9 cellular contexts compared by ENCODE assay signal in the genomic region with DNA sequence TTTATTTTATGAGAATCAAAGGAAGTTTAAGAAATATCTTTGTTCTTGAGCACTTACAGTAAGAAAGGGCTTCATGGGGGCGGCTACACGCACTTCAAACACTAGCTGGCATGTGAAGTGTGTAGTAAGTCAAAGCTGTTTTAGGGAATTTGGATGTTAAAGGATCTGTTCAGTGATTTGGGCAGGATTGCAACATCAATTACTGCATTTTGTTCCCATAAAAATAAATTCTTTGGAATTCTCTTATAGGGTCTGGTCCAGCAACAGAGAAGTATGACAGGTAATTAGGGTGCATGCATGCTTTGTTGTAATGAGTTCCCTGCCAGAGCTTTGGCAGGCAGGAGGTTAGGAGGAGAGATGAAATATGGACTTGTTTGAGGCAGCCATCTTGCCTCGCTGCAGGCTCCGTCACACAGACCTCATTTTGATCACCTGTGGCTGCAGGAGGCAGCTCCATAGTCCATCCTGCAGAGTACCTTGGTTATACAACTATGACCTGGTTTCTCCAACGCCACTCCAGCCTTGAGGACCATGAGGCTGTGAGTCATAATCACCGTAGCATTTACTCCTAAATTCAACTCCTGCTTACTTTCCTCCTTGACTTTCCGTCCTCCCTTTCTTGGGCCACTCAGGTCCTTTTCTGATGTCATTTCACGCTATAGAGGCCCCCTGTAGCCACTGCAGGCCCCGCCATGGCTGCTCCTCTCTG. TPM values are rescaled to one million over a fixed set of nuclear protein-coding genes. Genes with fewer than 3 reads are reported as not detected.
A peak's percentile ranks its signal among the peaks of the same experiment; 100 is the strongest.
DNase-seq lines count a peak whose midpoint lies in the region; ATAC-seq and TF ChIP-seq lines count a peak whose summit lies in the region.
"Had no signal": no experiment of that assay in that cellular context is flagged by ENCODE, and none has a peak within 500 bp of the region (broad histone marks: within the 10 kb centered on the region; RNA-seq: fewer than 3 reads in every experiment).

No MANE protein-coding gene starts in this region.

- no peak overlapping the region for H3K27ac ChIP-seq in naive thymus-derived CD4-positive, alpha-beta T cell (ENCODE audit: low read depth, low read length)

- intact Hi-C loops in natural killer cell (cut with micrococcal nuclease): no loop called here
- intact Hi-C loops in naive thymus-derived CD4-positive, alpha-beta T cell (cut with micrococcal nuclease): no loop called here
- intact Hi-C loops in activated T-helper 1 cell treated with anti-CD3 and anti-CD28 coated beads, Interleukin-12 subunit alpha, Interleukin-12 subunit beta, Interleukin-2, Interleukin-4 antibody, amounts not matched to agents 30 ng/mL and 10 ng/mL and 1 ng/mL, durations not matched to agents 14 hours and 24 hours and 36 hours (cut with micrococcal nuclease): loop anchor here (1.0 kb wide), 1 partner anchor 9 kb away; no protein-coding TSS in a partner anchor

- H3K9me3 Mint-ChIP-seq in natural killer cell treated with Interleukin-12 subunit alpha and Interleukin-12 subunit beta and Interleukin-15 and Interleukin-18, amount 100 ng/mL, for 72 hours: no peaks in the 10 kb centered on the region
- H3K9me3 Mint-ChIP-seq in natural killer cell: no peaks in the 10 kb centered on the region
- H3K9me3 Mint-ChIP-seq in naive thymus-derived CD4-positive, alpha-beta T cell: no peaks in the 10 kb centered on the region
- H3K9me3 Mint-ChIP-seq in activated T-helper 1 cell treated with anti-CD3 and anti-CD28 coated beads, Interleukin-12 subunit alpha, Interleukin-12 subunit beta, Interleukin-2, Interleukin-4 antibody, amounts not matched to agents 30 ng/mL and 10 ng/mL and 1 ng/mL, durations not matched to agents 14 hours and 24 hours and 36 hours: no peaks in the 10 kb centered on the region
- H3K9me3 Mint-ChIP-seq: stimulated activated effector memory CD8-positive, alpha-beta T cell treated with anti-CD3 and anti-CD28 coated beads, Interleukin-12 subunit alpha, Interleukin-12 subunit beta, amount 100 ng/mL, for 72 hours had no signal

- no peaks in the 10 kb centered on the region for H3K27me3 ChIP-seq in naive thymus-derived CD4-positive, alpha-beta T cell (ENCODE audit: control insufficient read depth in 2 of 2, insufficient read depth in 2 of 2, low read length in 2 of 2)

- no peak overlapping the region for H3K4me3 ChIP-seq in cardiac fibroblast (replicated peaks in 1 of 2; ENCODE audit: low read depth in 2 of 2, low read length in 2 of 2)
- H3K4me3 ChIP-seq in naive thymus-derived CD4-positive, alpha-beta T cell (ENCODE audit: low read length): no peak overlapping the region

- no peaks in the 10 kb centered on the region for H3K9me3 ChIP-seq in naive thymus-derived CD4-positive, alpha-beta T cell (ENCODE audit: control insufficient read depth in 2 of 3, low read length in 3 of 3)

- POLR2A ChIA-PET in naive thymus-derived CD4-positive, alpha-beta T cell (lab: Charles Lee): interaction anchor here (0.8 to 22.7 kb wide), 9 partner anchors 8 to 34 kb away, joined by 3 to 636 read pairs (median 9); no protein-coding TSS in a partner anchor

- TF ChIP-seq CTCF in natural killer cell (IDR thresholded peaks at IDR 0.05): no peak
- TF ChIP-seq CTCF in cardiac fibroblast (IDR thresholded peaks at IDR 0.05; ENCODE audit: low read depth, low read length): no peak

- ATAC-seq in natural killer cell treated with Interleukin-12 subunit alpha and Interleukin-12 subunit beta and Interleukin-15 and Interleukin-18, amount 100 ng/mL, for 72 hours: no peak
- ATAC-seq in natural killer cell (no peak), HG02885 (IDR thresholded peaks at IDR 0.05; ENCODE audit: poor library complexity, unreplicated experiment) (no peak), GM21515 (IDR thresholded peaks at IDR 0.05; ENCODE audit: unreplicated experiment) (no peak)
- ATAC-seq in naive thymus-derived CD4-positive, alpha-beta T cell: no peak

- no peak for DNase-seq in natural killer cell treated with Interleukin-12 subunit alpha and Interleukin-12 subunit beta and Interleukin-15 and Interleukin-18, amount 100 ng/mL, for 72 hours (ENCODE audit: low spot score)
- DNase-seq in natural killer cell (no peak), cardiac fibroblast (ENCODE audit: low read depth in 2 of 2) (peak; percentile 39 to 87)
- no peak for DNase-seq in naive thymus-derived CD4-positive, alpha-beta T cell
- no peak for DNase-seq in activated T-helper 1 cell treated with anti-CD3 and anti-CD28 coated beads, Interleukin-12 subunit alpha, Interleukin-12 subunit beta, Interleukin-2, Interleukin-4 antibody, amounts not matched to agents 30 ng/mL and 10 ng/mL and 1 ng/mL, durations not matched to agents 14 hours and 24 hours and 36 hours (ENCODE audit: low spot score)
- no peak for DNase-seq in activated naive CD4-positive, alpha-beta T cell treated with Interleukin-2 at 50 U/mL for 16 hours

- H3K36me3 Mint-ChIP-seq in natural killer cell treated with Interleukin-12 subunit alpha and Interleukin-12 subunit beta and Interleukin-15 and Interleukin-18, amount 100 ng/mL, for 72 hours: no peaks in the 10 kb centered on the region
- H3K36me3 Mint-ChIP-seq in natural killer cell: no peaks in the 10 kb centered on the region
- peaks cover 0 to 7% (median 0%) of the 10 kb centered on the region in 5 donors for H3K36me3 Mint-ChIP-seq in naive thymus-derived CD4-positive, alpha-beta T cell
- no peaks in the 10 kb centered on the region for H3K36me3 Mint-ChIP-seq in activated T-helper 1 cell treated with anti-CD3 and anti-CD28 coated beads, Interleukin-12 subunit alpha, Interleukin-12 subunit beta, Interleukin-2, Interleukin-4 antibody, amounts not matched to agents 30 ng/mL and 10 ng/mL and 1 ng/mL, durations not matched to agents 14 hours and 24 hours and 36 hours (ENCODE audit: low read depth)
- H3K36me3 Mint-ChIP-seq: stimulated activated effector memory CD8-positive, alpha-beta T cell treated with anti-CD3 and anti-CD28 coated beads, Interleukin-12 subunit alpha, Interleukin-12 subunit beta, amount 100 ng/mL, for 72 hours had no signal

- H3K4me1 Mint-ChIP-seq in natural killer cell treated with Interleukin-12 subunit alpha and Interleukin-12 subunit beta and Interleukin-15 and Interleukin-18, amount 100 ng/mL, for 72 hours (ENCODE audit: low read depth in 2 of 2): peaks cover 12 to 30% of the 10 kb centered on the region in 2 donors
- no peaks in the 10 kb centered on the region for H3K4me1 Mint-ChIP-seq in natural killer cell
- H3K4me1 Mint-ChIP-seq in naive thymus-derived CD4-positive, alpha-beta T cell: peaks cover 22 to 63% (median 52%) of the 10 kb centered on the region in 7 donors
- H3K4me1 Mint-ChIP-seq in activated T-helper 1 cell treated with anti-CD3 and anti-CD28 coated beads, Interleukin-12 subunit alpha, Interleukin-12 subunit beta, Interleukin-2, Interleukin-4 antibody, amounts not matched to agents 30 ng/mL and 10 ng/mL and 1 ng/mL, durations not matched to agents 14 hours and 24 hours and 36 hours (ENCODE audit: low read depth): peaks cover 56% of the 10 kb centered on the region

- H3K36me3 ChIP-seq in naive thymus-derived CD4-positive, alpha-beta T cell (ENCODE audit: control insufficient read depth in 2 of 3, insufficient read depth in 3 of 3, low read length in 3 of 3): no peaks in the 10 kb centered on the region

- CTCF ChIA-PET in naive thymus-derived CD4-positive, alpha-beta T cell (lab: Charles Lee): interaction anchor here (0.6 to 2.3 kb wide), 6 partner anchors 10 to 52 kb away, joined by 3 to 7 read pairs (median 5); no protein-coding TSS in a partner anchor

- no peak overlapping the region for H3K4me3 Mint-ChIP-seq in natural killer cell treated with Interleukin-12 subunit alpha and Interleukin-12 subunit beta and Interleukin-15 and Interleukin-18, amount 100 ng/mL, for 72 hours
- no peak overlapping the region for H3K4me3 Mint-ChIP-seq in natural killer cell
- H3K4me3 Mint-ChIP-seq in naive thymus-derived CD4-positive, alpha-beta T cell: peak overlapping the region in 3 of 10 donors; percentile 69 to 73 (median 72)
- no peak overlapping the region for H3K4me3 Mint-ChIP-seq in activated T-helper 1 cell treated with anti-CD3 and anti-CD28 coated beads, Interleukin-12 subunit alpha, Interleukin-12 subunit beta, Interleukin-2, Interleukin-4 antibody, amounts not matched to agents 30 ng/mL and 10 ng/mL and 1 ng/mL, durations not matched to agents 14 hours and 24 hours and 36 hours

- H3K27me3 Mint-ChIP-seq in natural killer cell treated with Interleukin-12 subunit alpha and Interleukin-12 subunit beta and Interleukin-15 and Interleukin-18, amount 100 ng/mL, for 72 hours: no peaks in the 10 kb centered on the region
- H3K27me3 Mint-ChIP-seq in natural killer cell (ENCODE audit: low read depth in 2 of 2): peaks cover 0 to 8% of the 10 kb centered on the region in 2 donors
- H3K27me3 Mint-ChIP-seq in naive thymus-derived CD4-positive, alpha-beta T cell: no peaks in the 10 kb centered on the region
- H3K27me3 Mint-ChIP-seq in activated T-helper 1 cell treated with anti-CD3 and anti-CD28 coated beads, Interleukin-12 subunit alpha, Interleukin-12 subunit beta, Interleukin-2, Interleukin-4 antibody, amounts not matched to agents 30 ng/mL and 10 ng/mL and 1 ng/mL, durations not matched to agents 14 hours and 24 hours and 36 hours (ENCODE audit: insufficient read depth): no peaks in the 10 kb centered on the region

- H3K27ac Mint-ChIP-seq in natural killer cell treated with Interleukin-12 subunit alpha and Interleukin-12 subunit beta and Interleukin-15 and Interleukin-18, amount 100 ng/mL, for 72 hours: peak overlapping the region; percentile 46 to 61
- H3K27ac Mint-ChIP-seq in natural killer cell: no peak overlapping the region
- H3K27ac Mint-ChIP-seq in naive thymus-derived CD4-positive, alpha-beta T cell: peak overlapping the region in 6 of 9 donors; percentile 0 to 76 (median 68)
- no peak overlapping the region for H3K27ac Mint-ChIP-seq in activated T-helper 1 cell treated with anti-CD3 and anti-CD28 coated beads, Interleukin-12 subunit alpha, Interleukin-12 subunit beta, Interleukin-2, Interleukin-4 antibody, amounts not matched to agents 30 ng/mL and 10 ng/mL and 1 ng/mL, durations not matched to agents 14 hours and 24 hours and 36 hours

- peaks cover 7 to 26% of the 10 kb centered on the region in 2 donors for H3K4me1 ChIP-seq in naive thymus-derived CD4-positive, alpha-beta T cell (ENCODE audit: control insufficient read depth in 2 of 2, insufficient read depth in 2 of 2, low read length in 2 of 2)

RNA-seq across cellular contexts. Expression of a gene that starts 26.5 kb away (rescaled TPM):
- 100 to 1,000 TPM in 1 of 2 donors, 10 to 100 TPM in 1; 73.4 to 140 TPM for total RNA-seq in natural killer cell treated with Interleukin-12 subunit alpha and Interleukin-12 subunit beta and Interleukin-15 and Interleukin-18, amount 100 ng/mL, for 72 hours
- 100 to 1,000 TPM in 1 of 3 donors, 10 to 100 TPM in 2; 88.4 to 136 (median 91.5) TPM for total RNA-seq in natural killer cell
- total RNA-seq in naive thymus-derived CD4-positive, alpha-beta T cell: 100 to 1,000 TPM in 4 of 5 experiments, 10 to 100 TPM in 1; 91.1 to 167 (median 143) TPM
- 10 to 100 TPM; 64.9 to 69.3 TPM for polyA plus RNA-seq in naive thymus-derived CD4-positive, alpha-beta T cell
- total RNA-seq in activated T-helper 1 cell treated with anti-CD3 and anti-CD28 coated beads, Interleukin-12 subunit alpha, Interleukin-12 subunit beta, Interleukin-2, Interleukin-4 antibody, amounts not matched to agents 30 ng/mL and 10 ng/mL and 1 ng/mL, durations not matched to agents 14 hours and 24 hours and 36 hours: 56.7 and 58.9 TPM in 2 replicates

Comparison
In these comparisons a context has a peak if more than half of its experiments do, and no peak if none do; other contexts are left out.
1. H3K27ac Mint-ChIP-seq: peak in natural killer cell treated with Interleukin-12 subunit alpha and Interleukin-12 subunit beta and Interleukin-15 and Interleukin-18, amount 100 ng/mL, for 72 hours (2 of 2) and naive thymus-derived CD4-positive, alpha-beta T cell (6 of 9); none in natural killer cell (0 of 2) and activated T-helper 1 cell treated with anti-CD3 and anti-CD28 coated beads, Interleukin-12 subunit alpha, Interleukin-12 subunit beta, Interleukin-2, Interleukin-4 antibody, amounts not matched to agents 30 ng/mL and 10 ng/mL and 1 ng/mL, durations not matched to agents 14 hours and 24 hours and 36 hours (single experiment).
2. DNase-seq: peak in cardiac fibroblast (2 of 2); none in natural killer cell treated with Interleukin-12 subunit alpha and Interleukin-12 subunit beta and Interleukin-15 and Interleukin-18, amount 100 ng/mL, for 72 hours (single experiment), natural killer cell (single experiment), naive thymus-derived CD4-positive, alpha-beta T cell (0 of 9), activated T-helper 1 cell treated with anti-CD3 and anti-CD28 coated beads, Interleukin-12 subunit alpha, Interleukin-12 subunit beta, Interleukin-2, Interleukin-4 antibody, amounts not matched to agents 30 ng/mL and 10 ng/mL and 1 ng/mL, durations not matched to agents 14 hours and 24 hours and 36 hours (single experiment) and activated naive CD4-positive, alpha-beta T cell treated with Interleukin-2 at 50 U/mL for 16 hours (single experiment).